29 cellular contexts compared by ENCODE assay signal in the genomic region with DNA sequence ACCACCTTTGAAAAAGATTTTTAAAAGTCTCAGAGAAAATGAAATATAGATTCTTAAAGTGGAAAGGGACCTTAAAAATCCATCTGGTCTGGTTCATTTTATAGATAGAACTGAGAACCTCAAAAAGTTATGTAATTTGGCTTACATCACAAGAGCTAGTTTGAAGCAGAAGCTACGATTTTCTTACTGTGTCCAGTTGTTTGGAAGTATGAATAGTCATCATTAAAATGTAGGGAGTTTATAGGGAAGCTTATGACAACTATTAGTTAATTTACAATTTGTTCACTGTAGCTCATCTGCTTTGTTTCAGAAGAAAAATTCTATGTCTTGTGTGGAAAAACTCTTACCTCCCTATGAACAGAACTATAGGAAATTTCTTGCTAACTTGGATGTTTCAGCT. TPM values are rescaled to one million over a fixed set of nuclear protein-coding genes. Genes with fewer than 3 reads are reported as not detected.
A peak's percentile ranks its signal among the peaks of the same experiment; 100 is the strongest.
DNase-seq lines count a peak whose midpoint lies in the region; ATAC-seq and TF ChIP-seq lines count a peak whose summit lies in the region.
"Had no signal": no experiment of that assay in that cellular context is flagged by ENCODE, and none has a peak within 500 bp of the region (broad histone marks: within the 10 kb centered on the region; RNA-seq: fewer than 3 reads in every experiment).

No MANE protein-coding gene starts in this region.

- no peak overlapping the region for H2AFZ ChIP-seq in smooth muscle cell (ENCODE audit: low read depth)

- no peak overlapping the region for H3K9ac ChIP-seq in smooth muscle cell (ENCODE audit: low read depth)

- no peaks in the 10 kb centered on the region for H3K36me3 ChIP-seq in smooth muscle cell (ENCODE audit: low read depth)
- H3K36me3 ChIP-seq: BE2C, brain microvascular endothelial cell, MG63, tibial artery had no signal

- H3K9me3 ChIP-seq in T-helper 17 cell (ENCODE audit: control insufficient read depth, low read length, poor library complexity, severe bottlenecking) = no peaks in the 10 kb centered on the region
- H3K9me3 ChIP-seq in smooth muscle cell (replicated peaks; ENCODE audit: low read depth) = no peaks in the 10 kb centered on the region
- H3K9me3 ChIP-seq: BE2C, MG63, tibial artery had no signal

- peak overlapping the region; percentile 66 for H3K27ac Mint-ChIP-seq in T-helper 17 cell
- H3K27ac Mint-ChIP-seq: activated CD4-positive, alpha-beta T cell treated with anti-CD3 and anti-CD28 coated beads for 36 hours; activated CD8-positive, alpha-beta T cell treated with anti-CD3 and anti-CD28 coated beads, Interleukin-2, amount 10 ng/mL, durations not matched to agents 7 days and 5 days; stimulated activated naive CD8-positive, alpha-beta T cell treated with anti-CD3 and anti-CD28 coated beads, Interleukin-15, Interleukin-2, amounts not matched to agents 100 ng/mL and 50 ng/mL, for 24 hours; T-helper 1 cell treated with Interleukin-12 subunit alpha and Interleukin-12 subunit beta and Interleukin-4 antibody, amounts not matched to agents 30 μg/mL and 1 μg/mL, for 36 hours had no signal

- no peak overlapping the region for H3K4me3 ChIP-seq in fibroblast of villous mesenchyme (ENCODE audit: low read depth, low read length)
- no peak overlapping the region for H3K4me3 ChIP-seq in smooth muscle cell
- H3K4me3 ChIP-seq: dorsolateral prefrontal cortex, MG63, SK-N-MC, skin epidermis, tibial artery had no signal

- H3K27me3 Mint-ChIP-seq in T-helper 17 cell = no peaks in the 10 kb centered on the region
- H3K27me3 Mint-ChIP-seq: activated CD4-positive, alpha-beta T cell treated with anti-CD3 and anti-CD28 coated beads for 36 hours; stimulated activated naive CD8-positive, alpha-beta T cell treated with anti-CD3 and anti-CD28 coated beads, Interleukin-15, Interleukin-2, amounts not matched to agents 100 ng/mL and 50 ng/mL, for 24 hours had no signal

- peaks cover 52% of the 10 kb centered on the region for H4K20me1 ChIP-seq in smooth muscle cell (ENCODE audit: low read depth)

- H3K27ac ChIP-seq in smooth muscle cell (ENCODE audit: low read depth) = no peak overlapping the region
- H3K27ac ChIP-seq: brain microvascular endothelial cell, SK-N-MC, tibial artery had no signal

- peak overlapping the region; percentile 17 for H3K4me2 ChIP-seq in smooth muscle cell

- ATAC-seq in T-helper 17 cell = no peak
- ATAC-seq: activated CD4-positive, alpha-beta T cell treated with anti-CD3 and anti-CD28 coated beads for 36 hours; activated CD8-positive, alpha-beta T cell treated with anti-CD3 and anti-CD28 coated beads, Interleukin-2, amount 10 ng/mL, durations not matched to agents 7 days and 5 days; left lobe of liver had no signal

- H3K4me1 Mint-ChIP-seq in T-helper 17 cell = peaks cover 43% of the 10 kb centered on the region

- no peaks in the 10 kb centered on the region for H3F3A ChIP-seq in smooth muscle cell (ENCODE audit: low read depth)

- DNase-seq in NOMO-1 treated with DMSO at 0.1 percent for 48 hours (lab: John Stamatoyannopoulos, UW; ENCODE audit: unreplicated experiment) (peak; percentile 43), NOMO-1 treated with dmso at 0.1 percent for 144 hours (lab: John Stamatoyannopoulos, UW; ENCODE audit: unreplicated experiment) (no peak), T-helper 17 cell (no peak), fibroblast of villous mesenchyme (ENCODE audit: low read depth) (peak; percentile 52), smooth muscle cell (lab: John Stamatoyannopoulos, UW; ENCODE audit: unreplicated experiment) (no peak), occipital lobe (lab: John Stamatoyannopoulos, UW) (no peak), NCI-H446 (lab: John Stamatoyannopoulos, UW) (no peak), Ammon's horn (ENCODE audit: low spot score) (no peak)
- DNase-seq: 8988T; activated CD4-positive, alpha-beta T cell treated with anti-CD3 and anti-CD28 coated beads for 36 hours; activated CD8-positive, alpha-beta T cell treated with anti-CD3 and anti-CD28 coated beads, Interleukin-2, amount 10 ng/mL, durations not matched to agents 7 days and 5 days; activated effector memory CD4-positive, alpha-beta T cell treated with anti-CD3 and anti-CD28 coated beads, Interleukin-2, amount 50 U/mL, for 16 hours; BE2C; brain microvascular endothelial cell; DMS153; dorsolateral prefrontal cortex; foreskin fibroblast; hippocampal formation; KBM-7; mesendoderm; MG63; NCI-H1436; NCI-H2081 treated with DMSO at 0.1 percent for 48 hours; tibial artery had no signal

- H3K27me3 ChIP-seq in smooth muscle cell (ENCODE audit: low read depth) = no peaks in the 10 kb centered on the region
- H3K27me3 ChIP-seq: BE2C, brain microvascular endothelial cell, MG63, tibial artery had no signal

- H3K36me3 Mint-ChIP-seq in T-helper 17 cell (ENCODE audit: low read depth) = no peaks in the 10 kb centered on the region

- peaks cover 11% of the 10 kb centered on the region for H3K79me2 ChIP-seq in smooth muscle cell (ENCODE audit: low read depth)

- TF ChIP-seq CTCF in fibroblast of villous mesenchyme (IDR thresholded peaks at IDR 0.05; ENCODE audit: insufficient read depth, low read depth, low read length) (no peak), smooth muscle cell (IDR thresholded peaks at IDR 0.05; ENCODE audit: borderline replicate concordance, insufficient read depth, poor library complexity, severe bottlenecking) (no peak)

- H3K4me3 Mint-ChIP-seq in T-helper 17 cell = no peak overlapping the region
- H3K4me3 Mint-ChIP-seq: activated CD4-positive, alpha-beta T cell treated with anti-CD3 and anti-CD28 coated beads for 36 hours; activated CD8-positive, alpha-beta T cell treated with anti-CD3 and anti-CD28 coated beads, Interleukin-2, amount 10 ng/mL, durations not matched to agents 7 days and 5 days; stimulated activated naive CD8-positive, alpha-beta T cell treated with anti-CD3 and anti-CD28 coated beads, Interleukin-15, Interleukin-2, amounts not matched to agents 100 ng/mL and 50 ng/mL, for 24 hours; T-helper 1 cell treated with Interleukin-12 subunit alpha and Interleukin-12 subunit beta and Interleukin-4 antibody, amounts not matched to agents 30 μg/mL and 1 μg/mL, for 36 hours had no signal

- peaks cover 20% of the 10 kb centered on the region for H3K4me1 ChIP-seq in smooth muscle cell (ENCODE audit: low read depth)

- 50% methylated on average over 1 of the region's 1 CpG for whole genome bisulfite sequencing in smooth muscle cell (ENCODE audit: low lambda C conversion rate)

RNA-seq across cellular contexts. Expression of gene ZEB1, which starts 26.9 kb away (rescaled TPM):
- 10 to 100 TPM; 94.6 to 97.6 TPM for total RNA-seq in T-helper 17 cell
- 73.4 and 89.8 TPM in 2 replicates for total RNA-seq in fibroblast of villous mesenchyme
- total RNA-seq in smooth muscle cell = 15.7 and 21.0 TPM in 2 replicates
- 7.9 and 10.5 TPM in 2 replicates for polyA plus RNA-seq in smooth muscle cell
- total RNA-seq in occipital lobe = 76.9 TPM

Comparison
In these comparisons a context has a peak if more than half of its experiments do, and no peak if none do; other contexts are left out.
1. DNase-seq: peak in NOMO-1 treated with DMSO at 0.1 percent for 48 hours (single experiment) and fibroblast of villous mesenchyme (single experiment); none in NOMO-1 treated with dmso at 0.1 percent for 144 hours (single experiment), T-helper 17 cell (0 of 3), smooth muscle cell (single experiment), occipital lobe (single experiment), NCI-H446 (0 of 2) and Ammon's horn (single experiment).